ENCODE assay signal across 9 cellular contexts in the genomic region with DNA sequence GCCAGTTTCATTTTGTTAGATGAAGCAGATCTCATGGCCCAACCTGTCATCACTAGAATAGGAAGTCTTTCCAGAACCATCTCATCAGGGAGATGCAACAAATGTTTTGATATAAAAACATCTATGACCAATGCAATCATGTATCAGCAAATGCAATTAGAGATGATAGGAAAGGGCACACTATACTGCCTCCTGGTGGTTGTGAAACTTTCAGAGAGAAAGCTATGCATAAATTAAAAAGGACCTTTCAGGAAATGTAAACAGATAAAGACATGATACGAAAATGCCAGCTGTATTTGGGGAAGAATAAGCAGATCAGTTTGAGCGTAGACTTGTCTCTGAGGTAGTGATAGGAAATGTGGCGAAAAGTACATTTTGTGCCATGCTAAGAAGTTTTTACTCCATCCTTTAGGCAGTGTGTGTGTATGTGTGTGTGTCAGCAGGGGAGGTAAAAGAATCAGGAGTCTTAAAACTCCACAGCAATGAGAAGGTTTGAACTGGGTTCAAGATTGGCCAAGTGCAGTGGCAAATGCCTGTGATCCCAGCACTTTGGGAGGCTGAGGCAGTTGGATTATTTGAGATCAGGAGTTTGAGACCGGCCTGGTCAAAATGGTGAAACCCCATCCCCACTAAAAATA.
DNase-seq lines count a peak whose midpoint lies in the region; ATAC-seq and TF ChIP-seq lines count a peak whose summit lies in the region.
"Had no signal": no experiment of that assay in that cellular context is flagged by ENCODE, and none has a peak within 500 bp of the region (broad histone marks: within the 10 kb centered on the region; RNA-seq: fewer than 3 reads in every experiment).

No MANE protein-coding gene starts in this region.

- WGBS in mammary epithelial cell (ENCODE audit: low coverage, missing lambda C conversion rate) = 58% methylated on average over 4 of the region's 4 CpGs

- H3K27me3 ChIP-seq in mammary epithelial cell (ENCODE audit: insufficient read depth, low read length) (peaks cover 5% of the 10 kb centered on the region), neural progenitor cell (no peaks in the 10 kb centered on the region)

- H3K4me3 Mint-ChIP-seq in neural progenitor cell = no peak overlapping the region
- H3K4me3 Mint-ChIP-seq in T-helper 2 cell treated with Interferon-gamma antibody and Interleukin-4, amounts not matched to agents 5 μg/mL and 100 μg/mL, for 36 hours = no peak overlapping the region
- no peak overlapping the region for H3K4me3 Mint-ChIP-seq in effector memory CD8-positive, alpha-beta T cell
- H3K4me3 Mint-ChIP-seq: dendritic cell treated with granulocyte-macrophage colony-stimulating factor and Interleukin-4, amounts not matched to agents 40 ng/mL and 50 ng/mL, for 4 days had no signal

- intact Hi-C loops in mammary epithelial cell (cut with micrococcal nuclease) = loop anchor here (1.0 to 10.0 kb wide), 5 partner anchors 141 to 788 kb away; no protein-coding TSS in a partner anchor

- H3K36me3 Mint-ChIP-seq in neural progenitor cell = no peaks in the 10 kb centered on the region
- no peaks in the 10 kb centered on the region for H3K36me3 Mint-ChIP-seq in T-helper 2 cell treated with Interferon-gamma antibody and Interleukin-4, amounts not matched to agents 5 μg/mL and 100 μg/mL, for 36 hours (ENCODE audit: low read depth)
- no peaks in the 10 kb centered on the region for H3K36me3 Mint-ChIP-seq in effector memory CD8-positive, alpha-beta T cell (ENCODE audit: insufficient read depth)

- ATAC-seq in GM19324 (IDR thresholded peaks at IDR 0.05; ENCODE audit: low FRiP score, unreplicated experiment) = peak; percentile 59
- no peak for ATAC-seq in effector memory CD8-positive, alpha-beta T cell (replicated peaks)

- H3K4me1 ChIP-seq in mammary epithelial cell (ENCODE audit: insufficient read depth, low read length) (no peaks in the 10 kb centered on the region), neural progenitor cell (no peaks in the 10 kb centered on the region)

- TF ChIP-seq CTCF in mammary epithelial cell (conservative IDR thresholded peaks at IDR 0.05 in 1 of 2, IDR thresholded peaks at IDR 0.05 in 1 of 2; ENCODE audit: extremely low read depth in 1 of 2, insufficient read depth in 1 of 2, low read depth in 1 of 2, low read length in 2 of 2) (peak; percentile 62 to 77), neural progenitor cell (IDR thresholded peaks at IDR 0.05) (peak; percentile 81)

- H3K4me2 ChIP-seq in mammary epithelial cell (ENCODE audit: insufficient read depth, low read depth, low read length) = no peak overlapping the region
- H3K4me2 ChIP-seq in neural progenitor cell = no peak overlapping the region

- H3K27ac Mint-ChIP-seq in neural progenitor cell = peak overlapping the region; percentile 29
- H3K27ac Mint-ChIP-seq in T-helper 2 cell treated with Interferon-gamma antibody and Interleukin-4, amounts not matched to agents 5 μg/mL and 100 μg/mL, for 36 hours = no peak overlapping the region
- H3K27ac Mint-ChIP-seq in effector memory CD8-positive, alpha-beta T cell = no peak overlapping the region
- H3K27ac Mint-ChIP-seq: dendritic cell treated with granulocyte-macrophage colony-stimulating factor and Interleukin-4, amounts not matched to agents 40 ng/mL and 50 ng/mL, for 4 days had no signal

- H3K9ac ChIP-seq in mammary epithelial cell (ENCODE audit: insufficient read depth, low read length) (no peak overlapping the region), neural progenitor cell (no peak overlapping the region)

- no peaks in the 10 kb centered on the region for H3F3A ChIP-seq in neural progenitor cell (ENCODE audit: low read depth)

- H3K4me3 ChIP-seq in mammary epithelial cell (replicated peaks in 1 of 3; ENCODE audit: insufficient read depth in 1 of 3, low read depth in 2 of 3, low read length in 3 of 3) (no peak overlapping the region), neural progenitor cell (no peak overlapping the region)

- H4K20me1 ChIP-seq in mammary epithelial cell (ENCODE audit: insufficient read depth, low read length) (no peaks in the 10 kb centered on the region), neural progenitor cell (ENCODE audit: low read depth) (no peaks in the 10 kb centered on the region)

- DNase-seq in AG20443 (ENCODE audit: low spot score) (peak; percentile 8), KBM-7 (peak; percentile 53), mammary epithelial cell (peak; percentile 29), neural progenitor cell (ENCODE audit: low spot score) (peak; percentile 53), NCI-H1436 (lab: John Stamatoyannopoulos, UW) (no peak)
- DNase-seq in T-helper 2 cell treated with Interferon-gamma antibody and Interleukin-4, amounts not matched to agents 5 μg/mL and 100 μg/mL, for 36 hours (ENCODE audit: low spot score) = no peak
- DNase-seq in effector memory CD8-positive, alpha-beta T cell = no peak

- H3K9me3 ChIP-seq in mammary epithelial cell (replicated peaks; ENCODE audit: insufficient read depth, low read length) = no peaks in the 10 kb centered on the region
- H3K9me3 ChIP-seq in neural progenitor cell (ENCODE audit: low read depth) = no peaks in the 10 kb centered on the region

- dilution Hi-C loops in mammary epithelial cell (cut with HindIII; ENCODE audit: low sequenced_read_pairs) = no loop called here

- CTCF ChIA-PET in mammary epithelial cell (lab: Charles Lee; ENCODE audit: low non-redundant PET) = interaction anchor here (0.5 kb wide), 2 partner anchors 412 to 483 kb away, joined by 3 to 11 read pairs; no protein-coding TSS in a partner anchor

- H3K79me2 ChIP-seq in mammary epithelial cell (ENCODE audit: insufficient read depth, low read length) (no peaks in the 10 kb centered on the region), neural progenitor cell (ENCODE audit: low read depth) (no peaks in the 10 kb centered on the region)

- H3K36me3 ChIP-seq in mammary epithelial cell (ENCODE audit: insufficient read depth, low read length) (no peaks in the 10 kb centered on the region), neural progenitor cell (no peaks in the 10 kb centered on the region)

- BruUV-seq in mammary epithelial cell (replicated peaks; lab: Mats Ljungman, UMichigan) = no TSS peak

- no peaks in the 10 kb centered on the region for H3K27me3 Mint-ChIP-seq in neural progenitor cell (ENCODE audit: insufficient read depth, low read depth)
- no peaks in the 10 kb centered on the region for H3K27me3 Mint-ChIP-seq in T-helper 2 cell treated with Interferon-gamma antibody and Interleukin-4, amounts not matched to agents 5 μg/mL and 100 μg/mL, for 36 hours (ENCODE audit: low read depth)
- no peaks in the 10 kb centered on the region for H3K27me3 Mint-ChIP-seq in effector memory CD8-positive, alpha-beta T cell
- H3K27me3 Mint-ChIP-seq: dendritic cell treated with granulocyte-macrophage colony-stimulating factor and Interleukin-4, amounts not matched to agents 40 ng/mL and 50 ng/mL, for 4 days had no signal

- H3K4me1 Mint-ChIP-seq in neural progenitor cell = peaks cover 6% of the 10 kb centered on the region
- H3K4me1 Mint-ChIP-seq in T-helper 2 cell treated with Interferon-gamma antibody and Interleukin-4, amounts not matched to agents 5 μg/mL and 100 μg/mL, for 36 hours (ENCODE audit: low read depth) = peaks cover 2% of the 10 kb centered on the region
- no peaks in the 10 kb centered on the region for H3K4me1 Mint-ChIP-seq in effector memory CD8-positive, alpha-beta T cell (ENCODE audit: low read depth in 2 of 2)

- H3K9me3 Mint-ChIP-seq in neural progenitor cell = peaks cover 2% of the 10 kb centered on the region
- no peaks in the 10 kb centered on the region for H3K9me3 Mint-ChIP-seq in T-helper 2 cell treated with Interferon-gamma antibody and Interleukin-4, amounts not matched to agents 5 μg/mL and 100 μg/mL, for 36 hours
- peaks cover 3 to 7% of the 10 kb centered on the region in 2 donors for H3K9me3 Mint-ChIP-seq in effector memory CD8-positive, alpha-beta T cell
- H3K9me3 Mint-ChIP-seq: dendritic cell treated with granulocyte-macrophage colony-stimulating factor and Interleukin-4, amounts not matched to agents 40 ng/mL and 50 ng/mL, for 4 days had no signal

- H2AFZ ChIP-seq in mammary epithelial cell (ENCODE audit: low read depth, low read length) (no peak overlapping the region), neural progenitor cell (replicated peaks) (peak overlapping the region; percentile 3)

- no peak overlapping the region for H3K27ac ChIP-seq in mammary epithelial cell (ENCODE audit: insufficient read depth, low read depth, low read length)
- no peak overlapping the region for H3K27ac ChIP-seq in neural progenitor cell

- in situ Hi-C loops in KBM-7 (cut with MboI; ENCODE audit: low pct_unique_long_range_greater_than_20kb, low sequenced_read_pairs) = no loop called here
- in situ Hi-C loops in mammary epithelial cell (cut with MboI; ENCODE audit: low sequenced_read_pairs in 2 of 2) = loop anchor here (10.0 to 25.0 kb wide), 2 partner anchors 398 to 421 kb away; no protein-coding TSS in a partner anchor

Comparison
In these comparisons a context has a peak if more than half of its experiments do, and no peak if none do; other contexts are left out.
1. DNase-seq: peak in AG20443 (single experiment), KBM-7 (single experiment), mammary epithelial cell (single experiment) and neural progenitor cell (single experiment); none in NCI-H1436 (single experiment), T-helper 2 cell treated with Interferon-gamma antibody and Interleukin-4, amounts not matched to agents 5 μg/mL and 100 μg/mL, for 36 hours (single experiment) and effector memory CD8-positive, alpha-beta T cell (0 of 3).